Comparison of ENCODE assay signal across 24 cellular contexts in the genomic region with DNA sequence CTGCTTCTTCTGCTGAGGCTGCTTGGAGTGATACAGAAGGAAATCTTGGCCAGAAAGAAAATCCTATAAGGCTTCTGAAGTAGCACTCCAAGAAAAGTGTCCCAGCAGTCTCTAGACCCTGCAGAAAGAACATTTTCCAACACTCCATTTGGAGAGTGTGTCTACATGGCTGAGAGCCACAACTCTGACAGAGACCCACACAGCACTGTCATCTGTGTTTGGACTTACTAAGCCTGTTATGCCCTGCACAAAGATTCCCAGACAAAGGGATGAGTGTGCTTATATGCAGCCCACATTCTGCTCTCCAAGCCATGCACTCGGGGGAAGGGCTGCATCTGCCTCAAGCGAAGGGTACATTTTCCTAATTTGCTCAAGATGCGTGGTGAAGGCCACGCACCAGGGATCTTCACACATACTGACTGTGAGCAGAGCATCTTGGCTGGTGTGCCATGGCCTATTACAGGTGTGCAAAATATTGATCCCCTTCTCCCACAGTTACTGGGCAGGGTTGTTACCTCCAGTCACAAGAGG. TPM values are rescaled to one million over a fixed set of nuclear protein-coding genes. Genes with fewer than 3 reads are reported as not detected.
DNase-seq lines count a peak whose midpoint lies in the region; ATAC-seq, FAIRE-seq and TF ChIP-seq lines count a peak whose summit lies in the region.
"Had no signal": no experiment of that assay in that cellular context is flagged by ENCODE, and none has a peak within 500 bp of the region (broad histone marks: within the 10 kb centered on the region; RNA-seq: fewer than 3 reads in every experiment).

No MANE protein-coding gene starts in this region.

- peaks cover 0 to 7% (median 0%) of the 10 kb centered on the region in 11 experiments; a peak in 3 of 22 replicates for H3K9me3 ChIP-seq in BLaER1 treated with 17β-estradiol and CSF1 and Interleukin-3, amounts not matched to agents 10 nM and 100 nM (replicated peaks in 1 of 11)
- H3K9me3 ChIP-seq in gastroesophageal sphincter (no peaks in the 10 kb centered on the region), mucosa of descending colon (no peaks in the 10 kb centered on the region)
- H3K9me3 ChIP-seq: ovary, tibial artery had no signal

- no peak overlapping the region for H3K4me3 ChIP-seq in BLaER1 treated with 17β-estradiol and CSF1 and Interleukin-3, amounts not matched to agents 10 nM and 100 nM
- H3K4me3 ChIP-seq in gastroesophageal sphincter (no peak overlapping the region), mucosa of descending colon (no peak overlapping the region)
- H3K4me3 ChIP-seq: ovary, tibial artery had no signal

- no peaks in the 10 kb centered on the region for H3K27me3 Mint-ChIP-seq in activated B cell treated with CpG ODN at 0.5 μM for 24 hours

- H3K4me2 ChIP-seq in BLaER1 treated with 17β-estradiol and CSF1 and Interleukin-3, amounts not matched to agents 10 nM and 100 nM, result peak overlapping the region; percentile 63 to 89 (median 76)

- peak overlapping the region in 1 of 11 experiments; percentile 30; a peak in 1 of 22 replicates for H3K9ac ChIP-seq in BLaER1 treated with 17β-estradiol and CSF1 and Interleukin-3, amounts not matched to agents 10 nM and 100 nM

- intact Hi-C loops in activated B cell treated with CpG ODN at 0.5 μM for 24 hours (cut with micrococcal nuclease) (no loop called here), mucosa of descending colon (cut with DNase I, micrococcal nuclease) (no loop called here)

- CTCF ChIA-PET in activated B cell treated with CpG ODN at 0.5 μM for 24 hours (lab: Charles Lee), result interaction anchor here (0.7 to 7.8 kb wide), 4 partner anchors 31 to 172 kb away, joined by 3 to 52 read pairs (median 4); a partner anchor contains a TSS

- TF ChIP-seq EP300 in gastroesophageal sphincter (IDR thresholded peaks at IDR 0.05), result no peak

- peaks cover 52 to 78% (median 67%) of the 10 kb centered on the region in 10 experiments for H3K4me1 ChIP-seq in BLaER1 treated with 17β-estradiol and CSF1 and Interleukin-3, amounts not matched to agents 10 nM and 100 nM
- H3K4me1 ChIP-seq in gastroesophageal sphincter (no peaks in the 10 kb centered on the region), mucosa of descending colon (ENCODE audit: low read depth) (peaks cover 3% of the 10 kb centered on the region)
- H3K4me1 ChIP-seq: tibial artery had no signal

- H3K27me3 ChIP-seq in BLaER1 treated with 17β-estradiol and CSF1 and Interleukin-3, amounts not matched to agents 10 nM and 100 nM, result no peaks in the 10 kb centered on the region
- peaks cover 5% of the 10 kb centered on the region for H3K27me3 ChIP-seq in gastroesophageal sphincter
- H3K27me3 ChIP-seq: ovary, tibial artery had no signal

- DNase-seq in GM12891 (ENCODE audit: insufficient read length, low spot score) (no peak), activated B cell treated with CpG ODN at 0.5 μM for 24 hours (no peak), HPDE6-E6E7 (ENCODE audit: extremely low spot score) (no peak), middle frontal gyrus (ENCODE audit: extremely low spot score, low spot score) (no peak), mucosa of descending colon (no peak)
- no peak for DNase-seq in stimulated activated naive CD4-positive, alpha-beta T cell treated with Interleukin-2 at 50 U/mL for 16 hours (lab: John Stamatoyannopoulos, UW)
- DNase-seq: ACHN; activated CD4-positive, alpha-beta T cell treated with anti-CD3 and anti-CD28 coated beads, Interleukin-2, amount 50 U/mL, for 1 hour; head of caudate nucleus; KG1; NCI-H146; NCI-H748 treated with DMSO at 0.1 percent for 48 hours; ovary; stimulated activated CD4-positive, alpha-beta T cell treated with anti-CD3 and anti-CD28 coated beads, Interleukin-2, amount 100 ng/mL, for 48 hours; stimulated activated naive CD8-positive, alpha-beta T cell treated with anti-CD3 and anti-CD28 coated beads, Interleukin-15, Interleukin-2, amounts not matched to agents 100 U/mL and 50 U/mL, for 24 hours had no signal

- FAIRE-seq in GM12891 (lab: Jason Lieb, UNC), result peak; percentile 95

- H3K9me3 Mint-ChIP-seq in activated B cell treated with CpG ODN at 0.5 μM for 24 hours, result no peaks in the 10 kb centered on the region
- H3K9me3 Mint-ChIP-seq: activated T-helper 2 cell treated with anti-CD3 and anti-CD28 coated beads, Interferon-gamma antibody, Interleukin-2, Interleukin-4, amounts not matched to agents 10 μg/mL and 5 μg/mL and 100 μg/mL, durations not matched to agents 14 hours and 24 hours and 36 hours had no signal

- TF ChIP-seq POLR2A in GM12891 (IDR thresholded peaks at IDR 0.05; ENCODE audit: low read depth, low read length) (no peak), gastroesophageal sphincter (IDR thresholded peaks at IDR 0.05) (no peak)

- H3K4me1 Mint-ChIP-seq in activated B cell treated with CpG ODN at 0.5 μM for 24 hours, result peaks cover 89% of the 10 kb centered on the region

- no peaks in the 10 kb centered on the region for H4K20me1 ChIP-seq in BLaER1 treated with 17β-estradiol and CSF1 and Interleukin-3, amounts not matched to agents 10 nM and 100 nM

- TF ChIP-seq CTCF in activated B cell treated with CpG ODN at 0.5 μM for 24 hours (IDR thresholded peaks at IDR 0.05) (no peak), gastroesophageal sphincter (IDR thresholded peaks at IDR 0.05) (no peak), mucosa of descending colon (IDR thresholded peaks at IDR 0.05) (no peak)

- H3K36me3 ChIP-seq in BLaER1 treated with 17β-estradiol and CSF1 and Interleukin-3, amounts not matched to agents 10 nM and 100 nM, result peaks cover 0 to 26% (median 0%) of the 10 kb centered on the region in 11 experiments; a peak in 5 of 22 replicates
- H3K36me3 ChIP-seq in gastroesophageal sphincter, result no peaks in the 10 kb centered on the region
- H3K36me3 ChIP-seq in mucosa of descending colon (ENCODE audit: low read depth), result no peaks in the 10 kb centered on the region
- H3K36me3 ChIP-seq: ovary, tibial artery had no signal

- POLR2A ChIA-PET in activated B cell treated with CpG ODN at 0.5 μM for 24 hours (lab: Charles Lee), result interaction anchor here (1.0 to 7.7 kb wide), 8 partner anchors 7 to 115 kb away, joined by 3 to 56 read pairs (median 16); a partner anchor contains a TSS

- 77 to 80% methylated on average over 2 to 4 of the region's 4 CpGs for WGBS in gastroesophageal sphincter (ENCODE audit: low coverage in 1 of 2), 2 donors

- H3K27ac ChIP-seq in BLaER1 treated with 17β-estradiol and CSF1 and Interleukin-3, amounts not matched to agents 10 nM and 100 nM, result peak overlapping the region in 5 of 11 experiments; percentile 6 to 61 (median 22); a peak in 6 of 22 replicates
- no peak overlapping the region for H3K27ac ChIP-seq in gastroesophageal sphincter
- H3K27ac ChIP-seq: epithelial cell of prostate, ovary, tibial artery, VCaP had no signal

- H3K4me3 Mint-ChIP-seq in activated B cell treated with CpG ODN at 0.5 μM for 24 hours, result peak overlapping the region; percentile 32

- H3K36me3 Mint-ChIP-seq in activated B cell treated with CpG ODN at 0.5 μM for 24 hours (ENCODE audit: low read depth), result peaks cover 55% of the 10 kb centered on the region

- ATAC-seq in activated B cell treated with CpG ODN at 0.5 μM for 24 hours (ENCODE audit: low read depth) (no peak), gastroesophageal sphincter (peak; percentile 17), mucosa of descending colon (no peak)
- ATAC-seq: stimulated activated naive CD8-positive, alpha-beta T cell treated with anti-CD3 and anti-CD28 coated beads, Interleukin-15, Interleukin-2, amounts not matched to agents 100 U/mL and 50 U/mL, for 24 hours had no signal

- peak overlapping the region; percentile 90 for H3K27ac Mint-ChIP-seq in activated B cell treated with CpG ODN at 0.5 μM for 24 hours
- H3K27ac Mint-ChIP-seq: activated T-helper 2 cell treated with anti-CD3 and anti-CD28 coated beads, Interferon-gamma antibody, Interleukin-2, Interleukin-4, amounts not matched to agents 10 μg/mL and 5 μg/mL and 100 μg/mL, durations not matched to agents 14 hours and 24 hours and 36 hours had no signal

TF ChIP-seq in GM12891, 5 proteins besides CTCF, POLR2A, EP300 and RAD21:
- no peak for TF ChIP-seq POU2F2 (IDR thresholded peaks at IDR 0.05; ENCODE audit: low read depth, low read length)
- no peak for TF ChIP-seq PAX5 (IDR thresholded peaks at IDR 0.05; ENCODE audit: insufficient read depth, low read length, severe bottlenecking)
- TF ChIP-seq TAF1 (IDR thresholded peaks at IDR 0.05; ENCODE audit: low read depth, low read length), result no peak
- no peak for TF ChIP-seq SPI1 (IDR thresholded peaks at IDR 0.05; ENCODE audit: low read depth, low read length)
- no peak for TF ChIP-seq POLR2AphosphoS5 (IDR thresholded peaks at IDR 0.05; ENCODE audit: low read depth, low read length)

RNA-seq across cellular contexts. Expression of a gene that starts 24.4 kb away (rescaled TPM):
- 36.4 TPM for polyA plus RNA-seq in GM12891 (2012; ENCODE audit: low read depth, missing spikeins)
- total RNA-seq in activated B cell treated with CpG ODN at 0.5 μM for 24 hours, result 28.7 and 31.2 TPM in 2 replicates
- total RNA-seq in gastroesophageal sphincter, result 1 to 10 TPM in 1 of 4 donors, under 1 TPM in 2, not detected in 1; 0.49 to 1.2 (median 0.62) TPM
- total RNA-seq in mucosa of descending colon, result 1 to 10 TPM; 1.2 to 2.6 (median 2.4) TPM
- total RNA-seq: HT1080, lung microvascular endothelial cell, myocyte had no signal

RNA-seq across cellular contexts. Expression of a gene that starts 31.9 kb away (rescaled TPM):
- polyA plus RNA-seq in GM12891 (2012; ENCODE audit: low read depth, missing spikeins), result 14.9 TPM
- total RNA-seq in activated B cell treated with CpG ODN at 0.5 μM for 24 hours (57.5 and 65.5 TPM in 2 replicates), gastroesophageal sphincter (1 to 10 TPM; 3.0 to 6.7 (median 4.3) TPM), mucosa of descending colon (1 to 10 TPM; 3.8 to 7.3 (median 6.6) TPM)
- total RNA-seq: HT1080, lung microvascular endothelial cell, myocyte had no signal
